25 cellular contexts compared by ENCODE assay signal in the genomic region with DNA sequence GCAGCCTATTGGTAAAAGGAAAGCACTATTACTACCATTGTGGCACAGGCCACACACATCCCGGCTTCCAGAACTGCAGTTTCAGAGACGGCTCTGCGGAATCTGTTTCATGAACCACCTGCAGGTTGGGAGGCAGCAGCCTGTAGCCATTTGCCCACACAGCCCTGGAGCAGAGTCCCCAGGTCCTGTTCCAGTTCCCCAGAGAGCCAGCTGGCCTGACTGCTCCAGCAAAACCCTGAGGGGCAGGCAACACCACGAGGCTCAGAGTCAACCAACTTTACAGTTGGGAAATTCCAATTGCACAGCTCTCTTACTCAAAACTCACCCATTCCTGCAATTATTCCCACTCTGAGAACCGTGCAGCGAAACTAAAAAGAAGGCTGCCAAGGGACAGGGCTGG.
"Had no signal": no experiment of that assay in that cellular context is flagged by ENCODE, and none has a peak within 500 bp of the region (broad histone marks: within the 10 kb centered on the region; RNA-seq: fewer than 3 reads in every experiment).

No MANE protein-coding gene starts in this region.

- H3K27me3 ChIP-seq: transverse colon, vagina had no signal

- H3K4me1 Mint-ChIP-seq: activated CD4-positive, alpha-beta T cell treated with anti-CD3 and anti-CD28 coated beads, Interleukin-2, amount 10 ng/mL, durations not matched to agents 7 days and 5 days; activated CD8-positive, alpha-beta memory T cell treated with anti-CD3 and anti-CD28 coated beads, Interleukin-2, amount 10 ng/mL, durations not matched to agents 7 days and 5 days; activated naive CD4-positive, alpha-beta T cell treated with anti-CD3 and anti-CD28 coated beads, Interleukin-2, amount 10 ng/mL, durations not matched to agents 7 days and 5 days; immature natural killer cell; stimulated activated naive B cell treated with anti-CD40 and anti-IgM and Interleukin-4, amounts not matched to agents 10 μg/mL and 1 μg/mL and 100 μg/mL, for 72 hours had no signal

- H3K36me3 Mint-ChIP-seq: activated CD8-positive, alpha-beta memory T cell treated with anti-CD3 and anti-CD28 coated beads, Interleukin-2, amount 10 ng/mL, durations not matched to agents 7 days and 5 days; activated naive CD4-positive, alpha-beta T cell treated with anti-CD3 and anti-CD28 coated beads, Interleukin-2, amount 10 ng/mL, durations not matched to agents 7 days and 5 days; stimulated activated naive B cell treated with anti-CD40 and anti-IgM and Interleukin-4, amounts not matched to agents 10 μg/mL and 1 μg/mL and 100 μg/mL, for 72 hours had no signal

- H3K4me1 ChIP-seq: transverse colon, vagina had no signal

- H3K36me3 ChIP-seq: transverse colon, vagina had no signal

- H3K4me3 Mint-ChIP-seq: activated CD4-positive, alpha-beta T cell treated with anti-CD3 and anti-CD28 coated beads, Interleukin-2, amount 10 ng/mL, durations not matched to agents 7 days and 5 days; activated CD8-positive, alpha-beta memory T cell treated with anti-CD3 and anti-CD28 coated beads, Interleukin-2, amount 10 ng/mL, durations not matched to agents 7 days and 5 days; activated CD8-positive, alpha-beta T cell treated with anti-CD3 and anti-CD28 coated beads for 36 hours; activated naive CD4-positive, alpha-beta T cell treated with anti-CD3 and anti-CD28 coated beads, Interleukin-2, amount 10 ng/mL, durations not matched to agents 7 days and 5 days; dendritic cell treated with granulocyte-macrophage colony-stimulating factor and Interleukin-4, amounts not matched to agents 40 ng/mL and 50 ng/mL, for 4 days; immature natural killer cell; stimulated activated naive B cell treated with anti-CD40 and anti-IgM and Interleukin-4, amounts not matched to agents 10 μg/mL and 1 μg/mL and 100 μg/mL, for 72 hours had no signal

- H3K27ac ChIP-seq: transverse colon, vagina had no signal

- H3K4me3 ChIP-seq: transverse colon, vagina had no signal

- DNase-seq: activated CD4-positive, alpha-beta T cell treated with anti-CD3 and anti-CD28 coated beads, Interleukin-2, amount 10 ng/mL, durations not matched to agents 7 days and 5 days; activated CD4-positive, CD25-positive, alpha-beta regulatory T cell treated with anti-CD3 and anti-CD28 coated beads, Interleukin-2, amount 50 U/mL, for 72 hours; activated CD8-positive, alpha-beta memory T cell treated with anti-CD3 and anti-CD28 coated beads, Interleukin-2, amount 10 ng/mL, durations not matched to agents 7 days and 5 days; activated CD8-positive, alpha-beta T cell treated with anti-CD3 and anti-CD28 coated beads for 36 hours; activated effector memory CD4-positive, alpha-beta T cell treated with anti-CD3 and anti-CD28 coated beads, Interleukin-2, amount 50 U/mL, for 16 hours; activated naive CD4-positive, alpha-beta T cell treated with anti-CD3 and anti-CD28 coated beads, Interleukin-2, amount 10 ng/mL, durations not matched to agents 7 days and 5 days; activated T-cell treated with anti-CD3 and anti-CD28 coated beads for 4 hours; amygdala; effector CD4-positive, alpha-beta T cell; erythroblast; foreskin fibroblast; immature natural killer cell; kidney glomerular epithelial cell; left ventricle myocardium superior; mammary epithelial cell; retina; stimulated activated CD4-positive, alpha-beta T cell treated with anti-CD3 and anti-CD28 coated beads, Interleukin-2, amount 100 ng/mL, for 48 hours; stimulated activated CD8-positive, alpha-beta memory T cell treated with anti-CD3 and anti-CD28 coated beads, Interleukin-4, amount 100 ng/mL, for 48 hours; stimulated activated naive B cell treated with anti-CD40 and anti-IgM and Interleukin-4, amounts not matched to agents 10 μg/mL and 1 μg/mL and 100 μg/mL, for 72 hours; T-helper 2 cell; transverse colon had no signal

- FAIRE-seq: endometrium had no signal

- H3K9me3 ChIP-seq: transverse colon, vagina had no signal

- H3K27me3 Mint-ChIP-seq: activated CD8-positive, alpha-beta T cell treated with anti-CD3 and anti-CD28 coated beads for 36 hours; dendritic cell treated with granulocyte-macrophage colony-stimulating factor and Interleukin-4, amounts not matched to agents 40 ng/mL and 50 ng/mL, for 4 days; stimulated activated naive B cell treated with anti-CD40 and anti-IgM and Interleukin-4, amounts not matched to agents 10 μg/mL and 1 μg/mL and 100 μg/mL, for 72 hours had no signal

- H3K27ac Mint-ChIP-seq: activated CD4-positive, alpha-beta T cell treated with anti-CD3 and anti-CD28 coated beads, Interleukin-2, amount 10 ng/mL, durations not matched to agents 7 days and 5 days; activated CD8-positive, alpha-beta memory T cell treated with anti-CD3 and anti-CD28 coated beads, Interleukin-2, amount 10 ng/mL, durations not matched to agents 7 days and 5 days; activated CD8-positive, alpha-beta T cell treated with anti-CD3 and anti-CD28 coated beads for 36 hours; activated naive CD4-positive, alpha-beta T cell treated with anti-CD3 and anti-CD28 coated beads, Interleukin-2, amount 10 ng/mL, durations not matched to agents 7 days and 5 days; dendritic cell treated with granulocyte-macrophage colony-stimulating factor and Interleukin-4, amounts not matched to agents 40 ng/mL and 50 ng/mL, for 4 days; progenitor cell of endocrine pancreas; stimulated activated naive B cell treated with anti-CD40 and anti-IgM and Interleukin-4, amounts not matched to agents 10 μg/mL and 1 μg/mL and 100 μg/mL, for 72 hours had no signal

- H3K9me3 Mint-ChIP-seq: activated CD4-positive, alpha-beta T cell treated with anti-CD3 and anti-CD28 coated beads, Interleukin-2, amount 10 ng/mL, durations not matched to agents 7 days and 5 days; activated CD8-positive, alpha-beta T cell treated with anti-CD3 and anti-CD28 coated beads for 36 hours; activated naive CD4-positive, alpha-beta T cell treated with anti-CD3 and anti-CD28 coated beads, Interleukin-2, amount 10 ng/mL, durations not matched to agents 7 days and 5 days; dendritic cell treated with granulocyte-macrophage colony-stimulating factor and Interleukin-4, amounts not matched to agents 40 ng/mL and 50 ng/mL, for 4 days; immature natural killer cell; stimulated activated naive B cell treated with anti-CD40 and anti-IgM and Interleukin-4, amounts not matched to agents 10 μg/mL and 1 μg/mL and 100 μg/mL, for 72 hours had no signal
